14 cellular contexts compared by ENCODE assay signal in the genomic region with DNA sequence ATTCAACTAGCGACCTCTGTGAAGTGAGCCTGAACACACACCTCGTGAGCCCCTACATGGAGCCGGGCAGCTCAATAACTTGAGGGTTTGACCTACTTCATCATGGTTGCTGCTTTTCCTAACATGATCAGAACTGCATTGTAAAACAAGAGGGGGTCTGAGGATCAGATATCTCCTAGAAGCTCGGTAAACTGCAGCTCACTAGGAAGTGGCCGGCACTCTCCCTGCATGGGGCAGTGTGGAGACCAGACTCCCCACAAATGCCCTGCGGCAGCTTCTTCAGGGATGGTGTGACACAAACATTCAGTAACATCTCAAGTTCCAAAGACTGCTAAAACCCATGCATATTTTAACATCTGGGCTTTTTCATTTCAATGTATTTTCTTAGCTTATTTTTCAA. TPM values are rescaled to one million over a fixed set of nuclear protein-coding genes. Genes with fewer than 3 reads are reported as not detected.
DNase-seq lines count a peak whose midpoint lies in the region; ATAC-seq and TF ChIP-seq lines count a peak whose summit lies in the region.
"Had no signal": no experiment of that assay in that cellular context is flagged by ENCODE, and none has a peak within 500 bp of the region (broad histone marks: within the 10 kb centered on the region; RNA-seq: fewer than 3 reads in every experiment).

No MANE protein-coding gene starts in this region.

- H3K27me3 ChIP-seq in BLaER1 treated with 17β-estradiol and CSF1 and Interleukin-3, amounts not matched to agents 10 nM and 100 nM = no peaks in the 10 kb centered on the region
- no peaks in the 10 kb centered on the region for H3K27me3 ChIP-seq in GM23338 (ENCODE audit: insufficient read depth)
- H3K27me3 ChIP-seq in CD4-positive, alpha-beta memory T cell (ENCODE audit: insufficient read depth, low read length) = no peaks in the 10 kb centered on the region

- H3K4me1 Mint-ChIP-seq in GM23338 = peaks cover 28% of the 10 kb centered on the region
- peaks cover 11% of the 10 kb centered on the region for H3K4me1 Mint-ChIP-seq in endothelial cell (ENCODE audit: unreplicated experiment)
- H3K4me1 Mint-ChIP-seq in osteocyte (ENCODE audit: unreplicated experiment) = peaks cover 58% of the 10 kb centered on the region
- no peaks in the 10 kb centered on the region for H3K4me1 Mint-ChIP-seq in CD4-positive, alpha-beta memory T cell
- peaks cover 30 to 50% of the 10 kb centered on the region in 2 donors for H3K4me1 Mint-ChIP-seq in stimulated activated naive B cell treated with anti-CD40 and anti-IgM and Interleukin-4, amounts not matched to agents 10 μg/mL and 1 μg/mL and 100 μg/mL, for 72 hours
- H3K4me1 Mint-ChIP-seq: CD8-positive, alpha-beta memory T cell had no signal

- H3K4me2 ChIP-seq in BLaER1 treated with 17β-estradiol and CSF1 and Interleukin-3, amounts not matched to agents 10 nM and 100 nM = peak overlapping the region in 10 of 11 experiments; percentile 14 to 90 (median 84); a peak in 15 of 22 replicates
- H3K4me2 ChIP-seq in GM23338 = no peak overlapping the region

- no peaks in the 10 kb centered on the region for H3F3A ChIP-seq in GM23338 (replicated peaks; ENCODE audit: low read depth)

- no peak overlapping the region for H3K4me3 Mint-ChIP-seq in GM23338
- H3K4me3 Mint-ChIP-seq in endothelial cell (ENCODE audit: unreplicated experiment) = peak overlapping the region; percentile 21
- H3K4me3 Mint-ChIP-seq in osteocyte (ENCODE audit: unreplicated experiment) = no peak overlapping the region
- no peak overlapping the region for H3K4me3 Mint-ChIP-seq in CD4-positive, alpha-beta memory T cell
- H3K4me3 Mint-ChIP-seq in stimulated activated naive B cell treated with anti-CD40 and anti-IgM and Interleukin-4, amounts not matched to agents 10 μg/mL and 1 μg/mL and 100 μg/mL, for 72 hours = no peak overlapping the region
- H3K4me3 Mint-ChIP-seq: B cell; CD14-positive monocyte; CD8-positive, alpha-beta memory T cell had no signal

- no peak overlapping the region for H2AFZ ChIP-seq in GM23338

- ATAC-seq in GM23338 (no peak), GM21825 (IDR thresholded peaks at IDR 0.05; ENCODE audit: unreplicated experiment) (no peak)
- no peak for ATAC-seq in stimulated activated naive B cell treated with anti-CD40 and anti-IgM and Interleukin-4, amounts not matched to agents 10 μg/mL and 1 μg/mL and 100 μg/mL, for 72 hours (replicated peaks)
- ATAC-seq: K562 had no signal

- H3K9me3 ChIP-seq in BLaER1 treated with 17β-estradiol and CSF1 and Interleukin-3, amounts not matched to agents 10 nM and 100 nM (replicated peaks in 1 of 11) = peaks cover 0 to 27% (median 0%) of the 10 kb centered on the region in 11 experiments; a peak in 5 of 22 replicates
- H3K9me3 ChIP-seq in CD4-positive, alpha-beta memory T cell (ENCODE audit: control insufficient read depth in 1 of 2, low read length in 2 of 2) = no peaks in the 10 kb centered on the region
- H3K9me3 ChIP-seq: Caco-2, HAP-1 had no signal

- no peaks in the 10 kb centered on the region for H3K9me2 ChIP-seq in GM23338 (ENCODE audit: insufficient read depth)

- no peak overlapping the region for H3K4me3 ChIP-seq in BLaER1 treated with 17β-estradiol and CSF1 and Interleukin-3, amounts not matched to agents 10 nM and 100 nM
- no peak overlapping the region for H3K4me3 ChIP-seq in GM23338
- H3K4me3 ChIP-seq in CD4-positive, alpha-beta memory T cell (ENCODE audit: low read length in 2 of 2) = no peak overlapping the region
- H3K4me3 ChIP-seq: HAP-1, K562 had no signal

- H3K4me1 ChIP-seq in BLaER1 treated with 17β-estradiol and CSF1 and Interleukin-3, amounts not matched to agents 10 nM and 100 nM = peaks cover 61 to 73% (median 66%) of the 10 kb centered on the region in 10 experiments
- no peaks in the 10 kb centered on the region; the same call in 1 of the 2 replicates for H3K4me1 ChIP-seq in GM23338 (ENCODE audit: insufficient read depth)
- no peaks in the 10 kb centered on the region for H3K4me1 ChIP-seq in CD4-positive, alpha-beta memory T cell (ENCODE audit: insufficient read depth, low read length)
- H3K4me1 ChIP-seq: HAP-1 had no signal

- H3K9me3 Mint-ChIP-seq in GM23338 = no peaks in the 10 kb centered on the region; the same call in 2 of the 3 replicates
- no peaks in the 10 kb centered on the region for H3K9me3 Mint-ChIP-seq in endothelial cell (ENCODE audit: unreplicated experiment)
- H3K9me3 Mint-ChIP-seq in osteocyte (ENCODE audit: unreplicated experiment) = no peaks in the 10 kb centered on the region
- no peaks in the 10 kb centered on the region for H3K9me3 Mint-ChIP-seq in CD4-positive, alpha-beta memory T cell
- H3K9me3 Mint-ChIP-seq in stimulated activated naive B cell treated with anti-CD40 and anti-IgM and Interleukin-4, amounts not matched to agents 10 μg/mL and 1 μg/mL and 100 μg/mL, for 72 hours = no peaks in the 10 kb centered on the region
- H3K9me3 Mint-ChIP-seq: CD14-positive monocyte; CD8-positive, alpha-beta memory T cell had no signal

- H4K20me1 ChIP-seq in BLaER1 treated with 17β-estradiol and CSF1 and Interleukin-3, amounts not matched to agents 10 nM and 100 nM = peaks cover 0 to 24% (median 0%) of the 10 kb centered on the region in 11 experiments; a peak in 4 of 22 replicates
- H4K20me1 ChIP-seq in GM23338 (replicated peaks; ENCODE audit: insufficient read depth) = peaks cover 64% of the 10 kb centered on the region

- H3K27ac Mint-ChIP-seq in GM23338 (0 out of 2 replicates have a peak overlapping the region, but pooled peaks have one; percentile 49), endothelial cell (ENCODE audit: unreplicated experiment) (peak overlapping the region; percentile 30), osteocyte (ENCODE audit: unreplicated experiment) (peak overlapping the region; percentile 23)
- H3K27ac Mint-ChIP-seq in CD4-positive, alpha-beta memory T cell = no peak overlapping the region
- no peak overlapping the region for H3K27ac Mint-ChIP-seq in stimulated activated naive B cell treated with anti-CD40 and anti-IgM and Interleukin-4, amounts not matched to agents 10 μg/mL and 1 μg/mL and 100 μg/mL, for 72 hours
- H3K27ac Mint-ChIP-seq: B cell, CD14-positive monocyte had no signal

- no peak overlapping the region for H3K27ac ChIP-seq in BLaER1 treated with 17β-estradiol and CSF1 and Interleukin-3, amounts not matched to agents 10 nM and 100 nM
- H3K27ac ChIP-seq in GM23338 (ENCODE audit: low read depth) = no peak overlapping the region
- no peak overlapping the region for H3K27ac ChIP-seq in CD4-positive, alpha-beta memory T cell (ENCODE audit: low read depth, low read length)

- peaks cover 92% of the 10 kb centered on the region for H3K79me2 ChIP-seq in GM23338 (replicated peaks; ENCODE audit: insufficient read depth)

- POLR2A ChIA-PET in CD4-positive, alpha-beta memory T cell (lab: Charles Lee; ENCODE audit: partially characterized antibody) = no interaction called here

- intact Hi-C loops in CD4-positive, alpha-beta memory T cell (cut with micrococcal nuclease) = no loop called here

- H3K36me3 ChIP-seq in BLaER1 treated with 17β-estradiol and CSF1 and Interleukin-3, amounts not matched to agents 10 nM and 100 nM = peaks cover 0 to 72% (median 0%) of the 10 kb centered on the region in 11 experiments; a peak in 8 of 22 replicates
- peaks cover 27% of the 10 kb centered on the region for H3K36me3 ChIP-seq in GM23338 (ENCODE audit: insufficient read depth)
- H3K36me3 ChIP-seq in CD4-positive, alpha-beta memory T cell (ENCODE audit: insufficient read depth, low read length) = no peaks in the 10 kb centered on the region

- no peak for DNase-seq in GM23338 (ENCODE audit: low spot score)
- no peak for DNase-seq in endothelial cell (ENCODE audit: low spot score)
- no peak for DNase-seq in osteocyte (ENCODE audit: extremely low spot score, unreplicated experiment)
- no peak for DNase-seq in CD4-positive, alpha-beta memory T cell
- DNase-seq in stimulated activated naive B cell treated with anti-CD40 and anti-IgM and Interleukin-4, amounts not matched to agents 10 μg/mL and 1 μg/mL and 100 μg/mL, for 72 hours = no peak
- DNase-seq: Caco-2; CD8-positive, alpha-beta memory T cell; DND-41 had no signal

- H3K36me3 Mint-ChIP-seq in GM23338 (ENCODE audit: low read depth) (peaks cover 86% of the 10 kb centered on the region), endothelial cell (ENCODE audit: low read depth, unreplicated experiment) (peaks cover 43% of the 10 kb centered on the region), osteocyte (ENCODE audit: unreplicated experiment) (peaks cover 76% of the 10 kb centered on the region)
- no peaks in the 10 kb centered on the region for H3K36me3 Mint-ChIP-seq in CD4-positive, alpha-beta memory T cell
- peaks cover 33 to 41% of the 10 kb centered on the region in 2 donors for H3K36me3 Mint-ChIP-seq in stimulated activated naive B cell treated with anti-CD40 and anti-IgM and Interleukin-4, amounts not matched to agents 10 μg/mL and 1 μg/mL and 100 μg/mL, for 72 hours
- H3K36me3 Mint-ChIP-seq: CD8-positive, alpha-beta memory T cell had no signal

- H3K27me3 Mint-ChIP-seq in GM23338 (ENCODE audit: insufficient read depth, low read depth, poor library complexity) (peaks cover 4% of the 10 kb centered on the region), endothelial cell (ENCODE audit: unreplicated experiment) (peaks cover 6% of the 10 kb centered on the region), osteocyte (ENCODE audit: unreplicated experiment) (no peaks in the 10 kb centered on the region)
- H3K27me3 Mint-ChIP-seq in CD4-positive, alpha-beta memory T cell = peaks cover 6 to 15% of the 10 kb centered on the region in 2 donors
- no peaks in the 10 kb centered on the region for H3K27me3 Mint-ChIP-seq in stimulated activated naive B cell treated with anti-CD40 and anti-IgM and Interleukin-4, amounts not matched to agents 10 μg/mL and 1 μg/mL and 100 μg/mL, for 72 hours
- H3K27me3 Mint-ChIP-seq: B cell had no signal

- TF ChIP-seq CTCF in GM23338 (conservative IDR thresholded peaks at IDR 0.05; ENCODE audit: low read depth in 2 of 2) = no peak
- no peak for TF ChIP-seq CTCF in endothelial cell (IDR thresholded peaks at IDR 0.05; ENCODE audit: unreplicated experiment)
- TF ChIP-seq CTCF in osteocyte (IDR thresholded peaks at IDR 0.05) = no peak

- CTCF ChIA-PET in CD4-positive, alpha-beta memory T cell (lab: Charles Lee; ENCODE audit: partially characterized antibody) = no interaction called here

- H3K9ac ChIP-seq in BLaER1 treated with 17β-estradiol and CSF1 and Interleukin-3, amounts not matched to agents 10 nM and 100 nM = no peak overlapping the region

TF ChIP-seq in GM23338, 12 proteins besides CTCF, POLR2A, EP300 and RAD21 (continues in another document):
- no peak for TF ChIP-seq POLR2AphosphoS5 (IDR thresholded peaks at IDR 0.05; ENCODE audit: low read depth)
- TF ChIP-seq CREB1 (CRISPR knock-in tag; IDR thresholded peaks at IDR 0.05; ENCODE audit: low read depth) = no peak
- no peak for TF ChIP-seq ZNF331 (CRISPR knock-in tag; IDR thresholded peaks at IDR 0.05; ENCODE audit: low read depth)

RNA-seq across cellular contexts. Expression of gene LHFPL2, which starts 18.5 kb away (rescaled TPM):
- 49.4 and 50.8 TPM in 2 replicates for total RNA-seq in GM23338 (2014; rRNA removed; shearing (Covaris generic))
- polyA plus RNA-seq in GM23338 (2016; fragmentation: Nextera tagmentation; extraction: Ambion mirVana) = 8.8 and 10.6 TPM in 2 replicates
- total RNA-seq in endothelial cell (ENCODE audit: unreplicated experiment) (47.6 TPM), osteocyte (110 and 113 TPM in 2 replicates)
- 1 to 10 TPM; 2.7 TPM for total RNA-seq in CD4-positive, alpha-beta memory T cell
- under 1 TPM; 0.25 to 0.40 TPM for polyA plus RNA-seq in CD4-positive, alpha-beta memory T cell

Comparison
In these comparisons a context has a peak if more than half of its experiments do, and no peak if none do; other contexts are left out.
1. H3K27ac Mint-ChIP-seq: peak in GM23338 (single experiment), endothelial cell (single experiment) and osteocyte (single experiment); none in CD4-positive, alpha-beta memory T cell (0 of 7) and stimulated activated naive B cell treated with anti-CD40 and anti-IgM and Interleukin-4, amounts not matched to agents 10 μg/mL and 1 μg/mL and 100 μg/mL, for 72 hours (single experiment).
2. RNA of gene LHFPL2, which starts 18.5 kb away (total RNA-seq): 110 to 113 TPM in osteocyte, 49.4 to 50.8 TPM in GM23338 and 47.6 TPM in endothelial cell (single experiment); 2.7 TPM in CD4-positive, alpha-beta memory T cell; every median in the first group is over 10 times any median in the second.